In genomic region chr3:47036145-47036544, GRCh38 we compare ENCODE assay signal across 17 cellular contexts.
"Had no signal": no experiment of that assay in that cellular context is flagged by ENCODE, and none has a peak within 500 bp of the region (broad histone marks: within the 10 kb centered on the region; RNA-seq: fewer than 3 reads in every experiment).

No MANE protein-coding gene starts in this region.

- ATAC-seq: esophagus mucosa, sciatic nerve, upper lobe of right lung had no signal

- H3K9me3 ChIP-seq: mucosa of descending colon, prostate gland, spleen, upper lobe of right lung had no signal

- H3K4me1 ChIP-seq: prostate gland, upper lobe of right lung had no signal

- H3K4me1 Mint-ChIP-seq: brain, nephron had no signal

- DNase-seq: activated CD4-positive, alpha-beta T cell treated with anti-CD3 and anti-CD28 coated beads for 4 hours; amygdala; dermis blood vessel endothelial cell; mammary epithelial cell; mucosa of descending colon; occipital lobe; spleen; stimulated activated CD4-positive, alpha-beta T cell treated with anti-CD3 and anti-CD28 coated beads, Interleukin-1b, Interleukin-23, amount 100 ng/mL, for 48 hours; stimulated activated naive CD4-positive, alpha-beta T cell; T1000; upper lobe of right lung had no signal

- H3K27me3 Mint-ChIP-seq: activated naive CD8-positive, alpha-beta T cell; brain had no signal

- H3K27me3 ChIP-seq: spleen, upper lobe of right lung had no signal

- H3K4me3 Mint-ChIP-seq: activated naive CD8-positive, alpha-beta T cell; brain; nephron had no signal

- H3K4me3 ChIP-seq: mucosa of descending colon, prostate gland, spleen, upper lobe of right lung had no signal

- H3K9me3 Mint-ChIP-seq: brain, nephron had no signal

- H3K27ac ChIP-seq: prostate gland, upper lobe of right lung had no signal
